ENCODE assay signal across 1 cellular context in the genomic region with DNA sequence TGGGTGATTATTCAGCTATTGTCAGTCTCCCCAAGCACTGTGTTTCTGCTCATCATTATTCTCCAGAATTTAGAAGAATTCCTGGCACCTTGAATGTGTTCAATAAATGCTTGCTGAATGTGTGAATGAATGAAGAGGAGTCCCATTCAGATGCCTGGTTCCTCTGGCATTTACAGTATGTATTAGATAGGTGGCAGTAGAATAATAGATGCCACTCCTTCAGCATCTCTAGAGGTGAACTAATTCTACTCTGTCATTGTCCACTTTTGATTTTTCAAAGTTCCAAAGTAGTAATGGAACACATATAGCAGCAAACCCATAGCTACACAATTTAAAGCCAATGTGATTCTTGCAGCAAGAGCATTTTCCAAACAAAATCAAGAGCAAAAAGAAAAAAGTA.
TF ChIP-seq lines count a peak whose summit lies in the region.

No MANE protein-coding gene starts in this region.

TF ChIP-seq in GM23338, 12 proteins besides CTCF, POLR2A, EP300 and RAD21 (continued from another document):
- TF ChIP-seq, protein P1, sequence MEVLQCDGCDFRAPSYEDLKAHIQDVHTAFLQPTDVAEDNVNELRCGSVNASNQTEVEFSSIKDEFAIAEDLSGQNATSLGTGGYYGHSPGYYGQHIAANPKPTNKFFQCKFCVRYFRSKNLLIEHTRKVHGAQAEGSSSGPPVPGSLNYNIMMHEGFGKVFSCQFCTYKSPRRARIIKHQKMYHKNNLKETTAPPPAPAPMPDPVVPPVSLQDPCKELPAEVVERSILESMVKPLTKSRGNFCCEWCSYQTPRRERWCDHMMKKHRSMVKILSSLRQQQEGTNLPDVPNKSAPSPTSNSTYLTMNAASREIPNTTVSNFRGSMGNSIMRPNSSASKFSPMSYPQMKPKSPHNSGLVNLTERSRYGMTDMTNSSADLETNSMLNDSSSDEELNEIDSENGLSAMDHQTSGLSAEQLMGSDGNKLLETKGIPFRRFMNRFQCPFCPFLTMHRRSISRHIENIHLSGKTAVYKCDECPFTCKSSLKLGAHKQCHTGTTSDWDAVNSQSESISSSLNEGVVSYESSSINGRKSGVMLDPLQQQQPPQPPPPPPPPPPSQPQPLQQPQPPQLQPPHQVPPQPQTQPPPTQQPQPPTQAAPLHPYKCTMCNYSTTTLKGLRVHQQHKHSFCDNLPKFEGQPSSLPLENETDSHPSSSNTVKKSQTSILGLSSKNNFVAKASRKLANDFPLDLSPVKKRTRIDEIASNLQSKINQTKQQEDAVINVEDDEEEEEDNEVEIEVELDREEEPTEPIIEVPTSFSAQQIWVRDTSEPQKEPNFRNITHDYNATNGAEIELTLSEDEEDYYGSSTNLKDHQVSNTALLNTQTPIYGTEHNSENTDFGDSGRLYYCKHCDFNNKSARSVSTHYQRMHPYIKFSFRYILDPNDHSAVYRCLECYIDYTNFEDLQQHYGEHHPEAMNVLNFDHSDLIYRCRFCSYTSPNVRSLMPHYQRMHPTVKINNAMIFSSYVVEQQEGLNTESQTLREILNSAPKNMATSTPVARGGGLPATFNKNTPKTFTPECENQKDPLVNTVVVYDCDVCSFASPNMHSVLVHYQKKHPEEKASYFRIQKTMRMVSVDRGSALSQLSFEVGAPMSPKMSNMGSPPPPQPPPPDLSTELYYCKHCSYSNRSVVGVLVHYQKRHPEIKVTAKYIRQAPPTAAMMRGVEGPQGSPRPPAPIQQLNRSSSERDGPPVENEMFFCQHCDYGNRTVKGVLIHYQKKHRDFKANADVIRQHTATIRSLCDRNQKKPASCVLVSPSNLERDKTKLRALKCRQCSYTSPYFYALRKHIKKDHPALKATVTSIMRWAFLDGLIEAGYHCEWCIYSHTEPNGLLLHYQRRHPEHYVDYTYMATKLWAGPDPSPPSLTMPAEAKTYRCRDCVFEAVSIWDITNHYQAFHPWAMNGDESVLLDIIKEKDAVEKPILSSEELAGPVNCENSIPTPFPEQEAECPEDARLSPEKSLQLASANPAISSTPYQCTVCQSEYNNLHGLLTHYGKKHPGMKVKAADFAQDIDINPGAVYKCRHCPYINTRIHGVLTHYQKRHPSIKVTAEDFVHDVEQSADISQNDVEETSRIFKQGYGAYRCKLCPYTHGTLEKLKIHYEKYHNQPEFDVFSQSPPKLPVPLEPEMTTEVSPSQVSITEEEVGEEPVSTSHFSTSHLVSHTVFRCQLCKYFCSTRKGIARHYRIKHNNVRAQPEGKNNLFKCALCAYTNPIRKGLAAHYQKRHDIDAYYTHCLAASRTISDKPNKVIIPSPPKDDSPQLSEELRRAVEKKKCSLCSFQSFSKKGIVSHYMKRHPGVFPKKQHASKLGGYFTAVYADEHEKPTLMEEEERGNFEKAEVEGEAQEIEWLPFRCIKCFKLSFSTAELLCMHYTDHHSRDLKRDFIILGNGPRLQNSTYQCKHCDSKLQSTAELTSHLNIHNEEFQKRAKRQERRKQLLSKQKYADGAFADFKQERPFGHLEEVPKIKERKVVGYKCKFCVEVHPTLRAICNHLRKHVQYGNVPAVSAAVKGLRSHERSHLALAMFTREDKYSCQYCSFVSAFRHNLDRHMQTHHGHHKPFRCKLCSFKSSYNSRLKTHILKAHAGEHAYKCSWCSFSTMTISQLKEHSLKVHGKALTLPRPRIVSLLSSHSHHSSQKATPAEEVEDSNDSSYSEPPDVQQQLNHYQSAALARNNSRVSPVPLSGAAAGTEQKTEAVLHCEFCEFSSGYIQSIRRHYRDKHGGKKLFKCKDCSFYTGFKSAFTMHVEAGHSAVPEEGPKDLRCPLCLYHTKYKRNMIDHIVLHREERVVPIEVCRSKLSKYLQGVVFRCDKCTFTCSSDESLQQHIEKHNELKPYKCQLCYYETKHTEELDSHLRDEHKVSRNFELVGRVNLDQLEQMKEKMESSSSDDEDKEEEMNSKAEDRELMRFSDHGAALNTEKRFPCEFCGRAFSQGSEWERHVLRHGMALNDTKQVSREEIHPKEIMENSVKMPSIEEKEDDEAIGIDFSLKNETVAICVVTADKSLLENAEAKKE (CRISPR knock-in tag; IDR thresholded peaks at IDR 0.05), result no peak
- no peak for TF ChIP-seq CREB1 (CRISPR knock-in tag; IDR thresholded peaks at IDR 0.05; ENCODE audit: low read depth)
